ENCODE assay signal across 1 cellular context in genomic region chr14:68458840-68459469, GRCh38.
TF ChIP-seq lines count a peak whose summit lies in the region.

No MANE protein-coding gene starts in this region.

TF ChIP-seq in GM23338, 12 proteins besides CTCF, POLR2A, EP300 and RAD21 (continued from another document):
- TF ChIP-seq ZNF462 (CRISPR knock-in tag; IDR thresholded peaks at IDR 0.05): 0 out of 2 replicates have a peak, but pooled peaks have one; percentile 58
TF ChIP-seq in GM23338: peak in this region for 1.
